ENCODE assay signal across 8 cellular contexts in the genomic region with DNA sequence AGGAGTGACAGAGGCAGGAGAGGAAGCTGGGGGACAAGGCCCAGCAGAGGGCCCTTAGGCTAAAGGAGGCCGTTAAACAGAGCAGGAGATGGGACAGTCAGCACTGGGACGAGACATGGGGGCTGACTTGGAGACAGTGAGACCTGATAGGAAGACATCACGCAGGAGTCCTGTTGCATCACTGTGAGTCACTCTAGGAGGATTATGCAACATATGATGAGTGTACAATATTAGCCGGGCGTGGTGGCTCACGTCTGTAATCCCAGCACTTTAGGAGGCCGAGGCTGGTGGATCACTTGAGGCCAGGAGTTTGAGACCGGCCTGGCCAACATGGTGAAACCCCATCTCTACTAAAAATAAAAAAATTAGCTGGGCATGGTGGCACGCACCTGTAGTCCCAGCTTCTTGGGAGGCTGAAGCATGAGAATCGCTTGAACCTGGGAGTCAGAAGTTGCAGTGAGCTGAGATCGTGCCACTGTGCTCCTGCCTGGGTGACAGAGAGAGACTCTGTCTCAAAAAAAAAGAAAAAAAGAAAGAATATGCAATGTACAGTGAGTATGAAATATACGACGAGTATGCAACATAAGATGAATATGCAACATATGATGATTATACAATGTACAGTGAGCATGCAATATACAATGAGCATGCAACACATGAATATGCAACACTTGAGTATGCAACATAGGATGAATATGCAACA.
DNase-seq lines count a peak whose midpoint lies in the region; ATAC-seq and TF ChIP-seq lines count a peak whose summit lies in the region.
"Not testable (repeated sequence)": the region's sequence is repeated elsewhere in the genome, so short reads cannot be mapped to it uniquely, and the experiment has no call there.

No MANE protein-coding gene starts in this region.

- H4K8ac ChIP-seq in IMR-90 (ENCODE audit: low read depth in 2 of 2, low read length in 2 of 2) = peak overlapping the region; percentile 7 to 62; a peak in 2 of 4 replicates

- intact Hi-C loops in IMR-90 (cut with micrococcal nuclease); Panc1 (cut with micrococcal nuclease; ENCODE audit: unreplicated experiment); adrenal gland (cut with DNase I); aorta (cut with DNase I): not testable (repeated sequence)

- not testable (repeated sequence) for H3K9me3 ChIP-seq in IMR-90 (ENCODE audit: control insufficient read depth, insufficient read depth, low read length); Panc1 (ENCODE audit: control insufficient read depth, insufficient read depth, low read depth, low read length); adrenal gland (replicated peaks in 1 of 3); osteoblast (ENCODE audit: low read depth, low read length); aorta (ENCODE audit: control insufficient read depth, low read length)

- H3K27ac ChIP-seq in IMR-90 (ENCODE audit: insufficient read depth, low read length) (peak overlapping the region; percentile 47), adrenal gland (peak overlapping the region in 4 of 5 donors; percentile 52 to 85 (median 74)), osteoblast (ENCODE audit: low read depth, low read length) (peak overlapping the region; percentile 82)
- H3K27ac ChIP-seq in Panc1 (ENCODE audit: low read length); aorta (ENCODE audit: low read depth in 1 of 2, low read length in 2 of 2): not testable (repeated sequence)

- peak; percentile 52 for TF ChIP-seq RAD21 in IMR-90 (IDR thresholded peaks at IDR 0.05; ENCODE audit: low read length)

- H3K79me1 ChIP-seq in IMR-90 (ENCODE audit: low read depth in 1 of 2, low read length in 2 of 2) = not testable (repeated sequence)

- peak overlapping the region; percentile 96 for H2AK5ac ChIP-seq in IMR-90 (ENCODE audit: low read depth, low read length)

- peaks cover 20% of the 10 kb centered on the region for H3K9me1 ChIP-seq in IMR-90 (ENCODE audit: insufficient read depth, low read length)

- H4K20me1 ChIP-seq in IMR-90 (ENCODE audit: insufficient read depth, low read length); osteoblast (ENCODE audit: insufficient read depth, low read length): not testable (repeated sequence)

- not testable (repeated sequence) for BruUV-seq in IMR-90 (replicated peaks; lab: Mats Ljungman, UMichigan); Panc1 (replicated peaks; lab: Mats Ljungman, UMichigan)

- ATAC-seq in IMR-90 (ENCODE audit: low read depth) (peak; percentile 92), Panc1 (peak; percentile 51), aorta (ENCODE audit: low FRiP score) (peak; percentile 68)

- H3K9ac ChIP-seq in IMR-90 (ENCODE audit: low read depth, low read length) = not testable (repeated sequence)

- not testable (repeated sequence) for H3K4me2 ChIP-seq in IMR-90 (ENCODE audit: low read depth, low read length); osteoblast (ENCODE audit: insufficient read depth, low read length)

- TF ChIP-seq CTCF in IMR-90 (conservative IDR thresholded peaks at IDR 0.05; ENCODE audit: low read depth, low read length) = peak; percentile 24
- not testable (repeated sequence) for TF ChIP-seq CTCF in Panc1 (IDR thresholded peaks at IDR 0.05); adrenal gland (IDR thresholded peaks at IDR 0.05)
- TF ChIP-seq CTCF in osteoblast (IDR thresholded peaks at IDR 0.05; ENCODE audit: extremely low read depth, low read depth, low read length) = peak; percentile 16

- dilution Hi-C loops in IMR-90 (cut with HindIII; ENCODE audit: low sequenced_read_pairs, unreplicated experiment) = not testable (repeated sequence)

- CTCF ChIA-PET in IMR-90 (lab: Yijun Ruan, JAX); Panc1 (lab: Charles Lee): not testable (repeated sequence)

- POLR2A ChIA-PET in IMR-90 (lab: Charles Lee; ENCODE audit: unreplicated experiment); Panc1 (lab: Charles Lee): not testable (repeated sequence)

- not testable (repeated sequence) for H3K79me2 ChIP-seq in osteoblast (ENCODE audit: insufficient read depth, low read length)

- not testable (repeated sequence) for TF ChIP-seq POLR2A in IMR-90 (IDR thresholded peaks at IDR 0.05; ENCODE audit: low read depth, low read length); adrenal gland (IDR thresholded peaks at IDR 0.05)

- H3K18ac ChIP-seq in IMR-90 (ENCODE audit: low read depth, low read length) = peak overlapping the region; percentile 4; the same call in 1 of the 2 replicates

- peak overlapping the region; percentile 83 for H3K14ac ChIP-seq in IMR-90 (replicated peaks; ENCODE audit: low read depth, low read length)

- peak overlapping the region; percentile 69 for H2BK5ac ChIP-seq in IMR-90 (ENCODE audit: low read depth, low read length, poor library complexity, severe bottlenecking)

- WGBS in IMR-90 (ENCODE audit: extremely low coverage in 2 of 2, insufficient read length in 1 of 2), 2 experiments = 29% methylated on average over 1 of the region's 13 CpGs; no CpG with 5 or more reads in 1 of the 2 experiments
- 61 to 71% (median 64%) methylated on average over 13 of the region's 13 CpGs for WGBS in adrenal gland, 4 donors
- WGBS in aorta, 2 donors = 94 to 97% methylated on average over 13 of the region's 13 CpGs

- peak overlapping the region; percentile 93 for H2BK20ac ChIP-seq in IMR-90 (ENCODE audit: low read depth, low read length)

- H4K5ac ChIP-seq in IMR-90 (ENCODE audit: low read depth, low read length) = not testable (repeated sequence)

- not testable (repeated sequence) for H3K27me3 ChIP-seq in IMR-90 (ENCODE audit: control insufficient read depth, insufficient read depth, low read length); Panc1 (ENCODE audit: control insufficient read depth, insufficient read depth, low read length); adrenal gland; osteoblast (ENCODE audit: insufficient read depth, low read length); aorta (ENCODE audit: control insufficient read depth in 1 of 2, insufficient read depth in 2 of 2, low read length in 1 of 2)

- 0 out of 3 replicates have a peak overlapping the region, but pooled peaks have one; percentile 18 for H2BK15ac ChIP-seq in IMR-90 (ENCODE audit: low read depth, low read length)

- H3K23ac ChIP-seq in IMR-90 (ENCODE audit: low read depth, low read length) = not testable (repeated sequence)

- peak overlapping the region; percentile 96 for H2BK120ac ChIP-seq in IMR-90 (ENCODE audit: low read depth, low read length)

- peak overlapping the region; percentile 88 for H2AFZ ChIP-seq in IMR-90 (replicated peaks; ENCODE audit: low read length, poor library complexity)
- peak overlapping the region; percentile 84 for H2AFZ ChIP-seq in osteoblast (ENCODE audit: low read length)

- DNase-seq in Daoy (ENCODE audit: low read depth) (peak; percentile 82), IMR-90 (peak; percentile 97), Panc1 (ENCODE audit: low read depth, low spot score) (peak; percentile 61), adrenal gland (peak in 6 of 7 donors; percentile 77 to 92 (median 86)), fibroblast of gingiva (ENCODE audit: low read depth) (peak; percentile 79), kidney glomerular epithelial cell (lab: John Stamatoyannopoulos, UW) (peak; percentile 9), osteoblast (ENCODE audit: insufficient read length, low spot score, missing footprints) (peak; percentile 94), aorta (peak in 1 of 2 donors; percentile 63)

- H4K91ac ChIP-seq in IMR-90 (ENCODE audit: insufficient read depth, low read depth, low read length) = peak overlapping the region; percentile 83

- H3K56ac ChIP-seq in IMR-90 (ENCODE audit: extremely low read depth, insufficient read depth, low read length) = peak overlapping the region; percentile 39; the same call in 1 of the 2 replicates

- not testable (repeated sequence) for H3K4me3 ChIP-seq in IMR-90 (ENCODE audit: insufficient read depth, low read depth, low read length); Panc1 (ENCODE audit: low read depth in 2 of 2, low read length in 2 of 2); adrenal gland; osteoblast (ENCODE audit: insufficient read depth, low read length); aorta (ENCODE audit: low read length in 2 of 2)

- in situ Hi-C loops in IMR-90 (cut with MboI; ENCODE audit: low sequenced_read_pairs); Panc1 (cut with HindIII; ENCODE audit: low pct_unique_long_range_greater_than_20kb, low sequenced_read_pairs): not testable (repeated sequence)

- H2AK9ac ChIP-seq in IMR-90 (replicated peaks; ENCODE audit: low read depth, low read length, poor library complexity) = peak overlapping the region; percentile 60

- not testable (repeated sequence) for H3K4me1 ChIP-seq in IMR-90 (ENCODE audit: control insufficient read depth, insufficient read depth, low read length); Panc1 (ENCODE audit: control insufficient read depth, insufficient read depth, low read length); adrenal gland (replicated peaks in 1 of 2); aorta (ENCODE audit: control insufficient read depth in 1 of 2, insufficient read depth in 2 of 2, low read length in 2 of 2)
- H3K4me1 ChIP-seq in osteoblast (ENCODE audit: insufficient read depth, low read length) = peaks cover 14% of the 10 kb centered on the region

- peak overlapping the region; percentile 90 for H3K4ac ChIP-seq in IMR-90 (ENCODE audit: low read depth, low read length)

- not testable (repeated sequence) for H3K36me3 ChIP-seq in IMR-90 (ENCODE audit: control insufficient read depth, insufficient read depth, low read length); Panc1 (ENCODE audit: control insufficient read depth, insufficient read depth, low read length); adrenal gland (replicated peaks in 1 of 2); osteoblast (ENCODE audit: insufficient read depth, low read length); aorta (ENCODE audit: control insufficient read depth in 1 of 2, insufficient read depth in 2 of 2, low read length in 1 of 2)

TF ChIP-seq in IMR-90, 13 proteins besides CTCF, POLR2A, EP300 and RAD21 (continues in another document):
- TF ChIP-seq CEBPB (IDR thresholded peaks at IDR 0.05; ENCODE audit: low read depth, low read length) (peak; percentile 99), MAFK (IDR thresholded peaks at IDR 0.05; ENCODE audit: low read depth, low read length) (peak; percentile 25; the same call in 1 of the 2 replicates), MAZ (IDR thresholded peaks at IDR 0.05; ENCODE audit: borderline replicate concordance, low read depth, low read length) (peak; percentile 83), BHLHE40 (IDR thresholded peaks at IDR 0.05; ENCODE audit: low read depth, low read length) (0 out of 2 replicates have a peak, but pooled peaks have one; percentile 19)
